ENCODE assay signal across 18 cellular contexts in the genomic region with DNA sequence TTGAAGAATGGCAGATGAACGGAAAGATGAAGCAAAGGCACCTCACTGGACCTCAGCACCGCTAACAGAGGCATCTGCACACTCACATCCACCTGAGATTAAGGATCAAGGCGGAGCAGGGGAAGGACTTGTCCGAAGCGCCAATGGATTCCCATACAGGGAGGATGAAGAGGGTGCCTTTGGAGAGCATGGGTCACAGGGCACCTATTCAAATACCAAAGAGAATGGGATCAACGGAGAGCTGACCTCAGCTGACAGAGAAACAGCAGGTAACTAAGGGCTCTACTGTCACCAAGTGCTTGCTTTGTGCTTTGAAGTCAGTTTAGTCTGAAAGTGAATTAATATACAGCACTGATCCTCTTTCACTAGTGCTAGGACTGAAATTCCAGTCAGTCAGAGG.
A peak's percentile ranks its signal among the peaks of the same experiment; 100 is the strongest.
DNase-seq lines count a peak whose midpoint lies in the region; ATAC-seq, FAIRE-seq and TF ChIP-seq lines count a peak whose summit lies in the region.
"Had no signal": no experiment of that assay in that cellular context is flagged by ENCODE, and none has a peak within 500 bp of the region (broad histone marks: within the 10 kb centered on the region; RNA-seq: fewer than 3 reads in every experiment).

No MANE protein-coding gene starts in this region.

- H2BK120ac ChIP-seq in H1 (replicated peaks; ENCODE audit: low read depth, low read length) (no peak overlapping the region), neuronal stem cell (ENCODE audit: low read depth, low read length) (no peak overlapping the region)

- TF ChIP-seq POLR2A in H1 (IDR thresholded peaks at IDR 0.05; ENCODE audit: control extremely low read depth in 1 of 2, low read depth in 2 of 2, low read length in 2 of 2), result no peak

- H3K4me3 ChIP-seq in H1 (ENCODE audit: extremely low read depth in 1 of 4, insufficient read depth in 2 of 4, low read depth in 3 of 4, low read length in 4 of 4) (no peak overlapping the region), neuronal stem cell (ENCODE audit: low read length in 2 of 2) (no peak overlapping the region)
- H3K4me3 ChIP-seq: BLaER1, GM23248 had no signal

- H3K27me3 ChIP-seq in H1 (replicated peaks in 1 of 4; ENCODE audit: control insufficient read depth in 3 of 4, extremely low read depth in 1 of 4, insufficient read depth in 3 of 4, low read length in 3 of 4) (no peaks in the 10 kb centered on the region), neuronal stem cell (ENCODE audit: control insufficient read depth in 3 of 3, insufficient read depth in 3 of 3, low read depth in 1 of 3, low read length in 3 of 3) (no peaks in the 10 kb centered on the region)
- H3K27me3 ChIP-seq: BLaER1 had no signal

- no peaks in the 10 kb centered on the region for H3K23me2 ChIP-seq in H1 (ENCODE audit: low read depth, low read length)

- H3K56ac ChIP-seq in H1 (replicated peaks; ENCODE audit: insufficient read length, low read depth, low read length), result no peak overlapping the region

- H3K27ac ChIP-seq in H1 (ENCODE audit: low read depth, low read length), result no peak overlapping the region
- peak overlapping the region; percentile 29 for H3K27ac ChIP-seq in neuronal stem cell (replicated peaks; ENCODE audit: low read length)
- H3K27ac ChIP-seq: BLaER1, GM23248 had no signal

- H3K9me3 Mint-ChIP-seq in WTC11, result peaks cover 5% of the 10 kb centered on the region
- H3K9me3 Mint-ChIP-seq: CD14-positive monocyte, H9 had no signal

- ATAC-seq in WTC11, result peak; percentile 51
- ATAC-seq in GM19452 (IDR thresholded peaks at IDR 0.05; ENCODE audit: unreplicated experiment), result no peak

- no peak overlapping the region for H3K23ac ChIP-seq in H1 (ENCODE audit: insufficient read length)
- H3K23ac ChIP-seq in neuronal stem cell (ENCODE audit: low read depth, low read length, poor library complexity), result no peak overlapping the region

- POLR2A ChIA-PET in WTC11 (lab: Charles Lee) (no interaction called here), H1 (lab: Charles Lee; ENCODE audit: partially characterized antibody) (no interaction called here)

- no peaks in the 10 kb centered on the region for H3K79me2 ChIP-seq in H1 (ENCODE audit: control insufficient read depth in 1 of 2, insufficient read depth in 2 of 2, low read length in 2 of 2)

- H3K14ac ChIP-seq in H1 (ENCODE audit: insufficient read length) (no peak overlapping the region), neuronal stem cell (ENCODE audit: low read length) (no peak overlapping the region)

- H3K9ac ChIP-seq in H1 (replicated peaks in 1 of 4; ENCODE audit: extremely low read depth in 1 of 4, low read depth in 3 of 4, low read length in 3 of 4), result no peak overlapping the region
- H3K9ac ChIP-seq in neuronal stem cell (ENCODE audit: low read depth, low read length, poor library complexity), result no peak overlapping the region
- H3K9ac ChIP-seq: BLaER1, GM23248 had no signal

- no peak overlapping the region for H2BK12ac ChIP-seq in H1 (ENCODE audit: low read depth, low read length)
- H2BK12ac ChIP-seq in neuronal stem cell (ENCODE audit: low read length), result no peak overlapping the region

- DNase-seq in D721Med (ENCODE audit: insufficient read length, low spot score), result no peak
- no peak for DNase-seq in WTC11 (ENCODE audit: low spot score)
- DNase-seq in H1 (ENCODE audit: low read depth in 1 of 2, low spot score in 2 of 2), result no peak
- peak; percentile 49 for DNase-seq in neuronal stem cell (ENCODE audit: low spot score)
- no peak for DNase-seq in medulla oblongata (ENCODE audit: extremely low spot score)
- no peak for DNase-seq in kidney glomerular epithelial cell (lab: John Stamatoyannopoulos, UW)
- DNase-seq: 8988T; Calu3; CD4-positive, alpha-beta memory T cell; DMS 273 treated with DMSO at 0.1 percent for 48 hours; GM23248; H9 had no signal

- peaks cover 4% of the 10 kb centered on the region; the same call in 1 of the 2 replicates for H3K36me3 Mint-ChIP-seq in WTC11
- H3K36me3 Mint-ChIP-seq: CD14-positive monocyte; CD4-positive, alpha-beta memory T cell had no signal

- H3K79me1 ChIP-seq in H1 (ENCODE audit: low read depth, low read length) (no peaks in the 10 kb centered on the region), neuronal stem cell (ENCODE audit: low read depth, low read length) (no peaks in the 10 kb centered on the region)

- H3K4me1 ChIP-seq in H1 (replicated peaks in 1 of 4; ENCODE audit: control insufficient read depth in 3 of 4, insufficient read depth in 4 of 4, low read length in 3 of 4) (no peaks in the 10 kb centered on the region), neuronal stem cell (ENCODE audit: control insufficient read depth in 2 of 2, insufficient read depth in 1 of 2, low read depth in 1 of 2, low read length in 2 of 2) (peaks cover 3 to 18% of the 10 kb centered on the region in 2 donors)
- H3K4me1 ChIP-seq: BLaER1 had no signal

- H3K18ac ChIP-seq in H1 (ENCODE audit: extremely low read depth, low read length) (no peak overlapping the region), neuronal stem cell (ENCODE audit: low read length) (no peak overlapping the region)

- CTCF ChIA-PET in WTC11 (lab: Charles Lee) (no interaction called here), H1 (lab: Charles Lee; ENCODE audit: partially characterized antibody) (interaction anchor here (3.0 kb wide), 1 partner anchor 308 kb away, joined by 9 read pairs; no protein-coding TSS in a partner anchor)

- no peak overlapping the region for H3K4ac ChIP-seq in H1 (replicated peaks; ENCODE audit: insufficient read length, low read depth, low read length)
- no peak overlapping the region for H3K4ac ChIP-seq in neuronal stem cell (ENCODE audit: low read length)

- FAIRE-seq in D721Med (lab: Jason Lieb, UNC) (peak; percentile 11), H1 (lab: Jason Lieb, UNC) (no peak)
- FAIRE-seq: G401.6, GM12891, GM19239 had no signal

- H3K4me1 Mint-ChIP-seq in WTC11, result no peaks in the 10 kb centered on the region
- H3K4me1 Mint-ChIP-seq: CD14-positive monocyte; CD4-positive, alpha-beta memory T cell had no signal

- TF ChIP-seq EP300 in H1 (IDR thresholded peaks at IDR 0.05; ENCODE audit: borderline replicate concordance in 1 of 2, low read depth in 2 of 2, low read length in 2 of 2), result no peak

- H2AFZ ChIP-seq in H1 (ENCODE audit: low read length) (no peak overlapping the region), neuronal stem cell (ENCODE audit: low read length) (no peak overlapping the region)
- H2AFZ ChIP-seq: GM23248 had no signal

- H3K27me3 Mint-ChIP-seq in WTC11 (ENCODE audit: low read depth), result no peaks in the 10 kb centered on the region
- H3K27me3 Mint-ChIP-seq: CD4-positive, alpha-beta memory T cell had no signal

- no peak overlapping the region for H3K27ac Mint-ChIP-seq in WTC11
- H3K27ac Mint-ChIP-seq: CD14-positive monocyte; CD4-positive, alpha-beta memory T cell had no signal

- no peaks in the 10 kb centered on the region for H3K36me3 ChIP-seq in H1 (ENCODE audit: control insufficient read depth in 2 of 4, insufficient read depth in 4 of 4, low read length in 3 of 4)
- peaks cover 0 to 47% of the 10 kb centered on the region in 2 donors for H3K36me3 ChIP-seq in neuronal stem cell (replicated peaks in 1 of 2; ENCODE audit: control insufficient read depth in 2 of 2, insufficient read depth in 2 of 2, low read length in 2 of 2)

- no peak overlapping the region for H4K8ac ChIP-seq in H1 (ENCODE audit: extremely low read depth, insufficient read depth, low read length)
- H4K8ac ChIP-seq in neuronal stem cell (ENCODE audit: low read depth, low read length), result no peak overlapping the region

- TF ChIP-seq CTCF in D721Med (IDR thresholded peaks at IDR 0.05; ENCODE audit: insufficient read depth, missing control alignments) (no peak), WTC11 (IDR thresholded peaks at IDR 0.05) (no peak), H1 (IDR thresholded peaks at IDR 0.05; ENCODE audit: control extremely low read depth in 1 of 3, insufficient read depth in 1 of 3, low read depth in 1 of 3, low read length in 3 of 3) (no peak)

- H3K4me3 Mint-ChIP-seq in WTC11, result no peak overlapping the region
- H3K4me3 Mint-ChIP-seq: CD14-positive monocyte; CD4-positive, alpha-beta memory T cell; H9 had no signal

- peak; percentile 19 to 27; a peak in 2 of 4 replicates for TF ChIP-seq RAD21 in H1 (IDR thresholded peaks at IDR 0.05 in 1 of 2, conservative IDR thresholded peaks at IDR 0.05 in 1 of 2; ENCODE audit: low read depth in 2 of 2, low read length in 2 of 2)

- H4K91ac ChIP-seq in H1 (replicated peaks; ENCODE audit: insufficient read length, low read length) (no peak overlapping the region), neuronal stem cell (ENCODE audit: low read depth, low read length, poor library complexity) (no peak overlapping the region)

- no peaks in the 10 kb centered on the region for H4K20me1 ChIP-seq in H1 (replicated peaks in 1 of 2; ENCODE audit: control insufficient read depth in 1 of 2, insufficient read depth in 2 of 2, low read length in 2 of 2)
- H4K20me1 ChIP-seq: BLaER1 had no signal

- 80% methylated on average over 6 of the region's 6 CpGs; no CpG with 5 or more reads in 1 of the 2 experiments for WGBS in H1 (ENCODE audit: extremely low coverage in 1 of 2, insufficient coverage in 1 of 2, insufficient read length in 1 of 2, insufficient replicate concordance in 2 of 2, low coverage in 1 of 2, low lambda C conversion rate in 2 of 2, missing lambda C conversion rate in 1 of 2), 2 experiments
- WGBS in neuronal stem cell (ENCODE audit: extremely low coverage in 2 of 2, insufficient read length in 2 of 2, insufficient replicate concordance in 1 of 2), 2 donors, result no CpG with 5 or more reads among the region's 6 CpGs

- no peak overlapping the region for H2BK5ac ChIP-seq in H1 (ENCODE audit: low read depth, low read length)
- no peak overlapping the region for H2BK5ac ChIP-seq in neuronal stem cell (ENCODE audit: low read length)

- H3K4me2 ChIP-seq in H1 (ENCODE audit: insufficient read depth in 1 of 2, low read depth in 2 of 2, low read length in 2 of 2), result no peak overlapping the region
- H3K4me2 ChIP-seq in neuronal stem cell (ENCODE audit: insufficient read depth, low read length, poor library complexity, severe bottlenecking), result no peak overlapping the region
- H3K4me2 ChIP-seq: BLaER1 had no signal

- H2BK15ac ChIP-seq in H1 (ENCODE audit: low read length) (no peak overlapping the region), neuronal stem cell (ENCODE audit: low read length) (no peak overlapping the region)

- H2BK20ac ChIP-seq in H1 (ENCODE audit: low read length), result no peak overlapping the region

- H3K9me3 ChIP-seq in H1 (ENCODE audit: insufficient read depth in 2 of 2, low read depth in 1 of 2, low read length in 1 of 2), result no peaks in the 10 kb centered on the region
- no peaks in the 10 kb centered on the region for H3K9me3 ChIP-seq in neuronal stem cell (replicated peaks in 1 of 2; ENCODE audit: control insufficient read depth in 2 of 2, insufficient read depth in 1 of 2, low read depth in 1 of 2, low read length in 2 of 2)
- H3K9me3 ChIP-seq: BLaER1 had no signal

- H4K5ac ChIP-seq in H1 (ENCODE audit: insufficient read length, low read depth, low read length), result no peak overlapping the region

- no peak overlapping the region for H2AK5ac ChIP-seq in H1 (ENCODE audit: low read depth, low read length)
- H2AK5ac ChIP-seq in neuronal stem cell (ENCODE audit: low read depth, low read length), result no peak overlapping the region

TF ChIP-seq in WTC11, 78 proteins besides CTCF, POLR2A, EP300 and RAD21 (continues in another document):
- TF ChIP-seq MYBL2 (CRISPR knock-in tag; IDR thresholded peaks at IDR 0.05), result no peak

TF ChIP-seq in H1, 55 proteins besides CTCF, POLR2A, EP300 and RAD21:
- no peak for TF ChIP-seq KDM4A (IDR thresholded peaks at IDR 0.05; ENCODE audit: low read depth, low read length, severe bottlenecking)
